Comparison of ENCODE assay signal across 24 cellular contexts in genomic region chr16:25124503-25124902, GRCh38. TPM values are rescaled to one million over a fixed set of nuclear protein-coding genes. Genes with fewer than 3 reads are reported as not detected.
DNase-seq lines count a peak whose midpoint lies in the region; ATAC-seq lines count a peak whose summit lies in the region.
"Had no signal": no experiment of that assay in that cellular context is flagged by ENCODE, and none has a peak within 500 bp of the region (broad histone marks: within the 10 kb centered on the region; RNA-seq: fewer than 3 reads in every experiment).

No MANE protein-coding gene starts in this region.

- no peaks in the 10 kb centered on the region for H3K9me3 Mint-ChIP-seq in activated T-cell treated with anti-CD3 and anti-CD28 coated beads, Interleukin-2, amount 50 U/mL, for 72 hours
- H3K9me3 Mint-ChIP-seq in T-cell, result no peaks in the 10 kb centered on the region
- H3K9me3 Mint-ChIP-seq in effector memory CD8-positive, alpha-beta T cell, result no peaks in the 10 kb centered on the region
- H3K9me3 Mint-ChIP-seq: activated T-cell treated with anti-CD3 and anti-CD28 coated beads, Interleukin-2, amount 50 U/mL, for 4 hours; nephron had no signal

- no peaks in the 10 kb centered on the region for H3K27me3 Mint-ChIP-seq in activated T-cell treated with anti-CD3 and anti-CD28 coated beads, Interleukin-2, amount 50 U/mL, for 72 hours (ENCODE audit: low read depth)
- H3K27me3 Mint-ChIP-seq in T-cell, result no peaks in the 10 kb centered on the region
- H3K27me3 Mint-ChIP-seq in effector memory CD8-positive, alpha-beta T cell, result no peaks in the 10 kb centered on the region
- H3K27me3 Mint-ChIP-seq: B cell had no signal

- H3K4me3 Mint-ChIP-seq in activated T-cell treated with anti-CD3 and anti-CD28 coated beads, Interleukin-2, amount 50 U/mL, for 72 hours, result no peak overlapping the region
- H3K4me3 Mint-ChIP-seq in T-cell, result no peak overlapping the region
- H3K4me3 Mint-ChIP-seq in effector memory CD8-positive, alpha-beta T cell, result no peak overlapping the region
- H3K4me3 Mint-ChIP-seq: activated T-cell treated with anti-CD3 and anti-CD28 coated beads, Interleukin-2, amount 50 U/mL, for 4 hours; B cell; nephron had no signal

- H3K27ac Mint-ChIP-seq in activated T-cell treated with anti-CD3 and anti-CD28 coated beads, Interleukin-2, amount 50 U/mL, for 72 hours, result peak overlapping the region; percentile 8
- peak overlapping the region; percentile 20 to 67 for H3K27ac Mint-ChIP-seq in T-cell
- peak overlapping the region; percentile 62 to 82 for H3K27ac Mint-ChIP-seq in effector memory CD8-positive, alpha-beta T cell
- H3K27ac Mint-ChIP-seq: B cell, nephron had no signal

- POLR2A ChIA-PET in T-cell (lab: Charles Lee), result no interaction called here

- DNase-seq in activated T-cell treated with anti-CD3 and anti-CD28 coated beads, Interleukin-2, amount 50 U/mL, for 72 hours, result no peak
- DNase-seq in activated T-cell treated with anti-CD3 and anti-CD28 coated beads for 4 hours (no peak), T-cell (no peak), renal cortical epithelial cell (ENCODE audit: low read depth) (peak; percentile 38), glomerular visceral epithelial cell (ENCODE audit: extremely low spot score) (no peak), HuH-7 (ENCODE audit: low spot score) (no peak)
- no peak for DNase-seq in effector memory CD8-positive, alpha-beta T cell
- no peak for DNase-seq in activated CD8-positive, alpha-beta memory T cell treated with anti-CD3 and anti-CD28 coated beads for 24 hours
- DNase-seq: activated CD4-positive, CD25-positive, alpha-beta regulatory T cell; activated T-cell treated with anti-CD3 and anti-CD28 coated beads, Interleukin-2, amount 50 U/mL, for 4 hours; cerebellar nuclear complex; DMS53; dorsolateral prefrontal cortex; HCEC 1CT; MM.1S; NCI-H2081; NCI-H446 treated with DMSO at 0.1 percent for 48 hours; NCI-H82; stimulated activated CD4-positive, alpha-beta T cell treated with anti-CD3 and anti-CD28 coated beads, Interleukin-2, amount 100 ng/mL, for 24 hours; substantia nigra; T-helper 1 cell; upper lobe of right lung had no signal

- peaks cover 38% of the 10 kb centered on the region for H3K4me1 Mint-ChIP-seq in activated T-cell treated with anti-CD3 and anti-CD28 coated beads, Interleukin-2, amount 50 U/mL, for 72 hours (ENCODE audit: low read depth)
- peaks cover 44 to 46% (median 44%) of the 10 kb centered on the region in 3 donors for H3K4me1 Mint-ChIP-seq in T-cell
- H3K4me1 Mint-ChIP-seq in effector memory CD8-positive, alpha-beta T cell (ENCODE audit: low read depth in 2 of 2), result peaks cover 23 to 29% of the 10 kb centered on the region in 2 donors
- H3K4me1 Mint-ChIP-seq: nephron had no signal

- ATAC-seq in activated T-cell treated with anti-CD3 and anti-CD28 coated beads, Interleukin-2, amount 50 U/mL, for 72 hours (replicated peaks in 1 of 2), result peak in 1 of 2 donors; percentile 10
- ATAC-seq in T-cell (replicated peaks in 1 of 4), result no peak
- ATAC-seq in effector memory CD8-positive, alpha-beta T cell (replicated peaks), result no peak
- ATAC-seq: activated T-cell treated with anti-CD3 and anti-CD28 coated beads, Interleukin-2, amount 50 U/mL, for 4 hours; upper lobe of right lung had no signal

- no peaks in the 10 kb centered on the region for H3K36me3 Mint-ChIP-seq in activated T-cell treated with anti-CD3 and anti-CD28 coated beads, Interleukin-2, amount 50 U/mL, for 72 hours (ENCODE audit: insufficient read depth in 2 of 2)
- peaks cover 17% of the 10 kb centered on the region for H3K36me3 Mint-ChIP-seq in T-cell
- H3K36me3 Mint-ChIP-seq in effector memory CD8-positive, alpha-beta T cell (ENCODE audit: insufficient read depth), result peaks cover 30% of the 10 kb centered on the region

- CTCF ChIA-PET in T-cell (lab: Charles Lee), result interaction anchor here in 1 of 2 donors (0.6 kb wide), 1 partner anchor 20 kb away, joined by 3 read pairs; no protein-coding TSS in a partner anchor

RNA-seq across cellular contexts. Expression of gene LCMT1, which starts 13.0 kb away (rescaled TPM):
- total RNA-seq in activated T-cell treated with anti-CD3 and anti-CD28 coated beads, Interleukin-2, amount 50 U/mL, for 72 hours, result 10 to 100 TPM; 43.7 to 50.1 TPM
- total RNA-seq in T-cell, result 10 to 100 TPM; 35.7 to 42.9 (median 36.0) TPM
- 33.0 and 46.4 TPM in 2 replicates for total RNA-seq in renal cortical epithelial cell

Comparison
In these comparisons a context has a peak if more than half of its experiments do, and no peak if none do; other contexts are left out.
1. H3K27ac Mint-ChIP-seq: peak in every context shown above with its lines; median percentile 72 in effector memory CD8-positive, alpha-beta T cell; 44 in T-cell; 8 in activated T-cell treated with anti-CD3 and anti-CD28 coated beads, Interleukin-2, amount 50 U/mL, for 72 hours.